ENCODE assay signal across 8 cellular contexts in the genomic region with DNA sequence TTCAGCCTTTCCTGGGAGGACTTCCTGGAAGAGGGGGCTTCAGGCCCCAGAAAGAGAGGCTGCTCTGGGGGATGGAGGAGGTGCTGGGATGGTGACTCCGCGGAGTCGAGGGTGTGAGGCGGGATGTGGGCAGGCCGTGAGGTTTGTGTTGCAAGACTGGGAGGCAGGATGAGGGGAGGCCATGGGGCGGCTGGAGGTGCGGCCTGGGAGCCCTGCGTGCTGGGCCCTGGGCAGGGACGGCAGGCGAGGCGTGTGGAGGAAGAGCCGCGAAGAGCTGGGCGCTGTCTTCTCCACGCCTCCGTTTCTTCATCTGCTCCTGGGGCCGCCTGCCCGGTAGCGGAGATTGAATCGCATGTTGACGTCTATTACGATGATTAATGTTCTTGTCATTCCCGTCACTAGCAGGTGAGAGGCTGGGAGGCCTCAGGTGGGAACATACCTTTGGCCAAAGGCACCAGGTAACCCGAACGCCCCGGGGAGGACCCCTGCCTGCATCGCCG.
DNase-seq lines count a peak whose midpoint lies in the region; ATAC-seq and TF ChIP-seq lines count a peak whose summit lies in the region.

No MANE protein-coding gene starts in this region.

- H3K27me3 ChIP-seq in muscle layer of duodenum (ENCODE audit: low read depth, low read length), result peaks cover 3% of the 10 kb centered on the region

- TF ChIP-seq POLR2A in NB4 (IDR thresholded peaks at IDR 0.05; ENCODE audit: extremely low read depth, insufficient read length), result peak; percentile 22

- H3K36me3 ChIP-seq in muscle layer of duodenum (ENCODE audit: control insufficient read depth in 1 of 2, insufficient read depth in 2 of 2, low read length in 2 of 2), result no peaks in the 10 kb centered on the region

- DNase-seq in NB4 (ENCODE audit: low read depth), result peak; percentile 100
- peak; percentile 45 to 54 for DNase-seq in activated CD4-positive, alpha-beta T cell treated with anti-CD3 and anti-CD28 coated beads, Interleukin-2, amount 50 U/mL, for 4 hours
- DNase-seq in effector CD4-positive, alpha-beta T cell, result peak; percentile 51
- peak; percentile 47 to 86 (median 73) for DNase-seq in stimulated activated naive CD4-positive, alpha-beta T cell (lab: John Stamatoyannopoulos, UW)
- no peak for DNase-seq in NCI-H446 treated with DMSO at 0.1 percent for 48 hours (lab: John Stamatoyannopoulos, UW)

- peaks cover 0 to 28% of the 10 kb centered on the region in 2 donors for H3K4me1 ChIP-seq in muscle layer of duodenum (ENCODE audit: control insufficient read depth in 1 of 2, insufficient read depth in 2 of 2, low read length in 2 of 2)

- H3K9me3 ChIP-seq in muscle layer of duodenum (ENCODE audit: control insufficient read depth in 1 of 2, low read length in 2 of 2), result no peaks in the 10 kb centered on the region

- ATAC-seq in GM19035 (IDR thresholded peaks at IDR 0.05; ENCODE audit: unreplicated experiment), result peak; percentile 7
- no peak for ATAC-seq in HG03039 (IDR thresholded peaks at IDR 0.05; ENCODE audit: unreplicated experiment)

- H3K27ac ChIP-seq in muscle layer of duodenum (ENCODE audit: low read length), result no peak overlapping the region

- no peak for TF ChIP-seq CTCF in NB4 (IDR thresholded peaks at IDR 0.05; ENCODE audit: low read depth, low read length)

- H3K4me3 ChIP-seq in NB4 (ENCODE audit: low read depth, low read length) (peak overlapping the region; percentile 66), muscle layer of duodenum (ENCODE audit: low read depth in 1 of 2, low read length in 2 of 2) (peak overlapping the region; percentile 37 to 75)
